In genomic region chr15:75733761-75734651, GRCh38 we compare ENCODE assay signal across 23 cellular contexts. TPM values are rescaled to one million over a fixed set of nuclear protein-coding genes. Genes with fewer than 3 reads are reported as not detected.
A peak's percentile ranks its signal among the peaks of the same experiment; 100 is the strongest.
DNase-seq lines count a peak whose midpoint lies in the region; ATAC-seq lines count a peak whose summit lies in the region.
"Had no signal": no experiment of that assay in that cellular context is flagged by ENCODE, and none has a peak within 500 bp of the region (broad histone marks: within the 10 kb centered on the region; RNA-seq: fewer than 3 reads in every experiment).

No MANE protein-coding gene starts in this region.

- H3K9me3 ChIP-seq in BLaER1 = no peaks in the 10 kb centered on the region
- H3K9me3 ChIP-seq: left ventricle myocardium inferior, thoracic aorta had no signal

- H3K36me3 ChIP-seq in BLaER1 (no peaks in the 10 kb centered on the region), rectal smooth muscle tissue (ENCODE audit: control insufficient read depth, insufficient read depth, low read length) (no peaks in the 10 kb centered on the region)
- H3K36me3 ChIP-seq: brain microvascular endothelial cell, left ventricle myocardium inferior, thoracic aorta had no signal

- no peak for ATAC-seq in HG03196 (IDR thresholded peaks at IDR 0.05; ENCODE audit: unreplicated experiment)

- H3K4me3 ChIP-seq in BLaER1 (no peak overlapping the region), rectal smooth muscle tissue (ENCODE audit: low read length) (no peak overlapping the region)
- H3K4me3 ChIP-seq: K562, left ventricle myocardium inferior, thoracic aorta had no signal

- H4K20me1 ChIP-seq in BLaER1 = peaks cover 12% of the 10 kb centered on the region; the same call in 1 of the 2 replicates

- H3K27me3 ChIP-seq in BLaER1 (no peaks in the 10 kb centered on the region), rectal smooth muscle tissue (ENCODE audit: control insufficient read depth, insufficient read depth, low read length) (no peaks in the 10 kb centered on the region)
- H3K27me3 ChIP-seq: brain microvascular endothelial cell had no signal

- peak; percentile 34 for DNase-seq in M059J (ENCODE audit: low read depth)
- DNase-seq in kidney glomerular epithelial cell (lab: John Stamatoyannopoulos, UW) = peak; percentile 79
- no peak for DNase-seq in activated CD4-positive, CD25-positive, alpha-beta regulatory T cell treated with anti-CD3 and anti-CD28 coated beads, Interleukin-2, amount 50 U/mL, for 72 hours
- DNase-seq in DMS 273 treated with DMSO at 0.1 percent for 48 hours (lab: John Stamatoyannopoulos, UW) = no peak
- DNase-seq in SIG-M5 treated with dmso at 0.1 percent for 504 hours (lab: John Stamatoyannopoulos, UW; ENCODE audit: unreplicated experiment) = no peak
- DNase-seq: activated CD4-positive, alpha-beta memory T cell treated with anti-CD3 and anti-CD28 coated beads, Interleukin-2, amount 10 ng/mL, durations not matched to agents 7 days and 5 days; activated T-cell treated with anti-CD3 and anti-CD28 coated beads, Interleukin-2, amount 50 U/mL, for 48 hours; brain microvascular endothelial cell; CD4-positive, alpha-beta T cell; dermis blood vessel endothelial cell; GOT3; left ventricle myocardium inferior; NCI-H1048; NCI-H2081 treated with DMSO at 0.1 percent for 48 hours; NCI-H524; SHP77; stimulated activated CD4-positive, alpha-beta T cell treated with anti-CD3 and anti-CD28 coated beads, Interleukin-12 subunit alpha, Interleukin-12 subunit beta, amount 100 ng/mL, for 4 hours had no signal

- H3K9ac ChIP-seq in BLaER1 (no peak overlapping the region), rectal smooth muscle tissue (ENCODE audit: low read length) (no peak overlapping the region)

- peak overlapping the region; percentile 91 for H3K4me2 ChIP-seq in BLaER1

- peaks cover 68% of the 10 kb centered on the region for H3K4me1 ChIP-seq in BLaER1
- peaks cover 21% of the 10 kb centered on the region for H3K4me1 ChIP-seq in rectal smooth muscle tissue (ENCODE audit: control insufficient read depth, insufficient read depth, low read length)

- H3K27ac ChIP-seq in BLaER1 = peak overlapping the region; percentile 28
- H3K27ac ChIP-seq in rectal smooth muscle tissue (ENCODE audit: low read depth, low read length) = peak overlapping the region; percentile 88
- H3K27ac ChIP-seq: brain microvascular endothelial cell, left ventricle myocardium inferior, thoracic aorta, VCaP had no signal

RNA-seq across cellular contexts. Expression of gene CSPG4, which starts 21.4 kb away (rescaled TPM):
- total RNA-seq in M059J (2014; rRNA removed; shearing (Covaris generic)) = 3.4 and 8.2 TPM in 2 replicates
- total RNA-seq: activated CD4-positive, alpha-beta memory T cell treated with anti-CD3 and anti-CD28 coated beads, Interleukin-2, amount 10 ng/mL, durations not matched to agents 7 days and 5 days; CD4-positive, alpha-beta T cell had no signal

Comparison
In these comparisons a context has a peak if more than half of its experiments do, and no peak if none do; other contexts are left out.
1. DNase-seq: peak in M059J (single experiment) and kidney glomerular epithelial cell (single experiment); none in activated CD4-positive, CD25-positive, alpha-beta regulatory T cell treated with anti-CD3 and anti-CD28 coated beads, Interleukin-2, amount 50 U/mL, for 72 hours (single experiment), DMS 273 treated with DMSO at 0.1 percent for 48 hours (single experiment) and SIG-M5 treated with dmso at 0.1 percent for 504 hours (single experiment).